Comparison of ENCODE assay signal across 1 cellular context in genomic region chr16:74570412-74571301, GRCh38.
TF ChIP-seq lines count a peak whose summit lies in the region.

No MANE protein-coding gene starts in this region.

TF ChIP-seq in HepG2, 621 proteins besides CTCF, POLR2A, EP300 and RAD21 (continued from another document and continues in another):
- TF ChIP-seq ZNF280B (CRISPR knock-in tag; IDR thresholded peaks at IDR 0.05; ENCODE audit: borderline replicate concordance): no peak
- TF ChIP-seq EZH2 (conservative IDR thresholded peaks at IDR 0.05; ENCODE audit: low read depth, low read length): no peak
- no peak for TF ChIP-seq RFX5 (IDR thresholded peaks at IDR 0.05; ENCODE audit: low read depth, low read length)
- no peak for TF ChIP-seq ZNF326 (CRISPR knock-in tag; IDR thresholded peaks at IDR 0.05; ENCODE audit: borderline replicate concordance)
- TF ChIP-seq ZNF17 (CRISPR knock-in tag; IDR thresholded peaks at IDR 0.05): no peak
- TF ChIP-seq SNAI1 (CRISPR knock-in tag; IDR thresholded peaks at IDR 0.05; ENCODE audit: borderline replicate concordance): no peak
- TF ChIP-seq PLSCR1 (CRISPR knock-in tag; IDR thresholded peaks at IDR 0.05; ENCODE audit: borderline replicate concordance): no peak
- TF ChIP-seq EED (CRISPR knock-in tag; IDR thresholded peaks at IDR 0.05): no peak
- TF ChIP-seq ZBTB44 (CRISPR knock-in tag; IDR thresholded peaks at IDR 0.05): no peak
- no peak for TF ChIP-seq POGK (CRISPR knock-in tag; conservative IDR thresholded peaks at IDR 0.05)
- TF ChIP-seq, protein P1, sequence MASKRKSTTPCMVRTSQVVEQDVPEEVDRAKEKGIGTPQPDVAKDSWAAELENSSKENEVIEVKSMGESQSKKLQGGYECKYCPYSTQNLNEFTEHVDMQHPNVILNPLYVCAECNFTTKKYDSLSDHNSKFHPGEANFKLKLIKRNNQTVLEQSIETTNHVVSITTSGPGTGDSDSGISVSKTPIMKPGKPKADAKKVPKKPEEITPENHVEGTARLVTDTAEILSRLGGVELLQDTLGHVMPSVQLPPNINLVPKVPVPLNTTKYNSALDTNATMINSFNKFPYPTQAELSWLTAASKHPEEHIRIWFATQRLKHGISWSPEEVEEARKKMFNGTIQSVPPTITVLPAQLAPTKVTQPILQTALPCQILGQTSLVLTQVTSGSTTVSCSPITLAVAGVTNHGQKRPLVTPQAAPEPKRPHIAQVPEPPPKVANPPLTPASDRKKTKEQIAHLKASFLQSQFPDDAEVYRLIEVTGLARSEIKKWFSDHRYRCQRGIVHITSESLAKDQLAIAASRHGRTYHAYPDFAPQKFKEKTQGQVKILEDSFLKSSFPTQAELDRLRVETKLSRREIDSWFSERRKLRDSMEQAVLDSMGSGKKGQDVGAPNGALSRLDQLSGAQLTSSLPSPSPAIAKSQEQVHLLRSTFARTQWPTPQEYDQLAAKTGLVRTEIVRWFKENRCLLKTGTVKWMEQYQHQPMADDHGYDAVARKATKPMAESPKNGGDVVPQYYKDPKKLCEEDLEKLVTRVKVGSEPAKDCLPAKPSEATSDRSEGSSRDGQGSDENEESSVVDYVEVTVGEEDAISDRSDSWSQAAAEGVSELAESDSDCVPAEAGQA (IDR thresholded peaks at IDR 0.05; ENCODE audit: low read depth): no peak
- TF ChIP-seq, protein P1 (CRISPR knock-in tag; IDR thresholded peaks at IDR 0.05; ENCODE audit: borderline replicate concordance): no peak
- TF ChIP-seq ATRX (CRISPR knock-in tag; IDR thresholded peaks at IDR 0.05; ENCODE audit: borderline replicate concordance): no peak
- 0 out of 2 replicates have a peak, but pooled peaks have one; percentile 29 for TF ChIP-seq CBFB (CRISPR knock-in tag; IDR thresholded peaks at IDR 0.05)
- TF ChIP-seq ZNF850 (CRISPR knock-in tag; conservative IDR thresholded peaks at IDR 0.05): 0 out of 2 replicates have a peak, but pooled peaks have one; percentile 38
- peak; percentile 76; the same call in 1 of the 2 replicates for TF ChIP-seq RBAK (CRISPR knock-in tag; IDR thresholded peaks at IDR 0.05)
- TF ChIP-seq NCOA1 (CRISPR knock-in tag; IDR thresholded peaks at IDR 0.05): no peak
- TF ChIP-seq SP4 (CRISPR knock-in tag; IDR thresholded peaks at IDR 0.05): no peak
- TF ChIP-seq FOXK2 (IDR thresholded peaks at IDR 0.05): no peak
- no peak for TF ChIP-seq SMAD1 (CRISPR knock-in tag; IDR thresholded peaks at IDR 0.05; ENCODE audit: borderline replicate concordance, low read depth)
- no peak for TF ChIP-seq ZNF496 (CRISPR knock-in tag; IDR thresholded peaks at IDR 0.05; ENCODE audit: insufficient replicate concordance)
- TF ChIP-seq ZFP1 (CRISPR knock-in tag; IDR thresholded peaks at IDR 0.05): 0 out of 2 replicates have a peak, but pooled peaks have one; percentile 68
- TF ChIP-seq, protein P2, sequence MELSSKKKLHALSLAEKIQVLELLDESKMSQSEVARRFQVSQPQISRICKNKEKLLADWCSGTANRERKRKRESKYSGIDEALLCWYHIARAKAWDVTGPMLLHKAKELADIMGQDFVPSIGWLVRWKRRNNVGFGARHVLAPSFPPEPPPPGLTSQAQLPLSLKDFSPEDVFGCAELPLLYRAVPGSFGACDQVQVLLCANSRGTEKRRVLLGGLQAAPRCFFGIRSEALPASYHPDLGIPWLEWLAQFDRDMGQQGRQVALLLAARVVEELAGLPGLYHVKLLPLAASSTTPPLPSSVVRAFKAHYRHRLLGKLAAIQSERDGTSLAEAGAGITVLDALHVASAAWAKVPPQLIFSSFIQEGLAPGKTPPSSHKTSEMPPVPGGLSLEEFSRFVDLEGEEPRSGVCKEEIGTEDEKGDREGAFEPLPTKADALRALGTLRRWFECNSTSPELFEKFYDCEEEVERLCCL (CRISPR knock-in tag; IDR thresholded peaks at IDR 0.05; ENCODE audit: borderline replicate concordance): no peak
- TF ChIP-seq ZNF724P (CRISPR knock-in tag; IDR thresholded peaks at IDR 0.05; ENCODE audit: borderline replicate concordance): no peak
- TF ChIP-seq NBN (conservative IDR thresholded peaks at IDR 0.05): no peak
- TF ChIP-seq NR1H2 (CRISPR knock-in tag; IDR thresholded peaks at IDR 0.05; ENCODE audit: borderline replicate concordance, low read depth): no peak
- TF ChIP-seq, protein P3, sequence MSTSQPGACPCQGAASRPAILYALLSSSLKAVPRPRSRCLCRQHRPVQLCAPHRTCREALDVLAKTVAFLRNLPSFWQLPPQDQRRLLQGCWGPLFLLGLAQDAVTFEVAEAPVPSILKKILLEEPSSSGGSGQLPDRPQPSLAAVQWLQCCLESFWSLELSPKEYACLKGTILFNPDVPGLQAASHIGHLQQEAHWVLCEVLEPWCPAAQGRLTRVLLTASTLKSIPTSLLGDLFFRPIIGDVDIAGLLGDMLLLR (CRISPR knock-in tag; IDR thresholded peaks at IDR 0.05): no peak
- 0 out of 2 replicates have a peak, but pooled peaks have one; percentile 62 for TF ChIP-seq HBP1 (CRISPR knock-in tag; IDR thresholded peaks at IDR 0.05; ENCODE audit: low read depth)
- TF ChIP-seq ZNF329 (CRISPR knock-in tag; IDR thresholded peaks at IDR 0.05; ENCODE audit: low read depth): no peak
- no peak for TF ChIP-seq ZNF709 (CRISPR knock-in tag; IDR thresholded peaks at IDR 0.05)
- TF ChIP-seq SCMH1 (CRISPR knock-in tag; IDR thresholded peaks at IDR 0.05; ENCODE audit: borderline replicate concordance): no peak
- TF ChIP-seq HOXD1 (CRISPR knock-in tag; IDR thresholded peaks at IDR 0.05): no peak
- 0 out of 2 replicates have a peak, but pooled peaks have one; percentile 61 for TF ChIP-seq BORCS8-MEF2B (CRISPR knock-in tag; IDR thresholded peaks at IDR 0.05)
- no peak for TF ChIP-seq DNMT3B (CRISPR knock-in tag; conservative IDR thresholded peaks at IDR 0.05)
- no peak for TF ChIP-seq UBTF (CRISPR knock-in tag; IDR thresholded peaks at IDR 0.05)
- no peak; the same call in 1 of the 2 replicates for TF ChIP-seq ZNF160 (CRISPR knock-in tag; IDR thresholded peaks at IDR 0.05)
- no peak for TF ChIP-seq ZNF589 (CRISPR knock-in tag; conservative IDR thresholded peaks at IDR 0.05)
- 0 out of 2 replicates have a peak, but pooled peaks have one; percentile 78 for TF ChIP-seq ZNF280D (CRISPR knock-in tag; IDR thresholded peaks at IDR 0.05)
- no peak for TF ChIP-seq JDP2 (CRISPR knock-in tag; IDR thresholded peaks at IDR 0.05; ENCODE audit: borderline replicate concordance)
